Comparison of ENCODE assay signal across 24 cellular contexts in genomic region chr6:130864344-130864743, GRCh38. TPM values are rescaled to one million over a fixed set of nuclear protein-coding genes. Genes with fewer than 3 reads are reported as not detected.
"Had no signal": no experiment of that assay in that cellular context is flagged by ENCODE, and none has a peak within 500 bp of the region (broad histone marks: within the 10 kb centered on the region; RNA-seq: fewer than 3 reads in every experiment).

No MANE protein-coding gene starts in this region.

- H3K4me3 ChIP-seq: K562, SJSA1, SK-N-MC had no signal

- H3K27ac ChIP-seq: KMS-11, SJSA1, SK-N-MC had no signal

- H3K27me3 Mint-ChIP-seq: IgD-negative memory B cell had no signal

- H3K9me3 ChIP-seq: SJSA1 had no signal

- H3K27ac Mint-ChIP-seq: IgD-negative memory B cell had no signal

- H3K4me1 ChIP-seq: SJSA1 had no signal

- DNase-seq: Kasumi-1, MM.1S, NCI-H1092 treated with DMSO at 0.1 percent for 48 hours, NCI-H1436, NCI-H187, NCI-H2029, NCI-H2081 treated with DMSO at 0.1 percent for 48 hours, NCI-H2171, NCI-H226, NCI-H446, NCI-H510A, NCI-H524 treated with DMSO at 0.1 percent for 48 hours, NCI-H69, NCI-H774, Right ventricle myocardium superior, RPMI8226, SIG-M5 had no signal

- H3K9me3 Mint-ChIP-seq: IgD-negative memory B cell had no signal

- H3K4me1 Mint-ChIP-seq: IgD-negative memory B cell had no signal

- H3K27me3 ChIP-seq: SJSA1 had no signal

- H3K4me3 Mint-ChIP-seq: IgD-negative memory B cell had no signal

- ATAC-seq: K562 had no signal

RNA-seq across cellular contexts. Expression of gene SMLR1, which starts 37.1 kb away (rescaled TPM):
- total RNA-seq: HT-29, K562, M059J, Right ventricle myocardium superior, SJSA1 had no signal
